In genomic region chr10:132005147-132005546, GRCh38 we compare ENCODE assay signal across 28 cellular contexts.
"Had no signal": no experiment of that assay in that cellular context is flagged by ENCODE, and none has a peak within 500 bp of the region (broad histone marks: within the 10 kb centered on the region; RNA-seq: fewer than 3 reads in every experiment).

No MANE protein-coding gene starts in this region.

- H3K36me3 Mint-ChIP-seq: neural progenitor cell had no signal

- H3K27ac ChIP-seq: coronary artery, epithelial cell of prostate, foreskin keratinocyte, gastroesophageal sphincter, heart left ventricle, hepatocyte, left lung, neural progenitor cell, parathyroid adenoma, right lobe of liver, suprapubic skin, transverse colon, vagina had no signal

- H3K4me3 ChIP-seq: coronary artery, gastroesophageal sphincter, heart left ventricle, hepatocyte, left lung, neural progenitor cell, right lobe of liver, smooth muscle cell, suprapubic skin, transverse colon, vagina had no signal

- H3K27ac Mint-ChIP-seq: effector memory CD8-positive, alpha-beta T cell; nephron; neural progenitor cell; progenitor cell of endocrine pancreas had no signal

- DNase-seq: effector memory CD8-positive, alpha-beta T cell; foreskin keratinocyte; heart left ventricle; left cardiac atrium; left lung; mesenchymal stem cell; midbrain; naive thymus-derived CD4-positive, alpha-beta T cell; right lobe of liver; stimulated activated CD4-positive, alpha-beta T cell treated with anti-CD3 and anti-CD28 coated beads, Interleukin-12 subunit alpha, Interleukin-12 subunit beta, amount 100 ng/mL, for 4 hours; stimulated activated CD4-positive, alpha-beta T cell treated with anti-CD3 and anti-CD28 coated beads, Interleukin-1b, Interleukin-23, amount 100 ng/mL, for 48 hours; stimulated activated CD4-positive, alpha-beta T cell treated with anti-CD3 and anti-CD28 coated beads, Interleukin-4, amount 100 ng/mL, for 1 hour; stimulated activated CD8-positive, alpha-beta memory T cell treated with anti-CD3 and anti-CD28 coated beads, Interleukin-4, amount 100 ng/mL, for 48 hours; stimulated activated naive CD4-positive, alpha-beta T cell; stimulated activated naive CD8-positive, alpha-beta T cell treated with anti-CD3 and anti-CD28 coated beads, Interleukin-15, amount 100 ng/mL, for 72 hours; transverse colon had no signal

- H3K9me3 ChIP-seq: left lung, right lobe of liver, suprapubic skin, transverse colon, vagina had no signal

- H3K4me2 ChIP-seq: hepatocyte, neural progenitor cell, smooth muscle cell had no signal

- ATAC-seq: effector memory CD8-positive, alpha-beta T cell; esophagus mucosa; foreskin keratinocyte; gastroesophageal sphincter; heart left ventricle; left cardiac atrium; left lung; naive thymus-derived CD4-positive, alpha-beta T cell; right lobe of liver; stimulated activated naive CD8-positive, alpha-beta T cell treated with anti-CD3 and anti-CD28 coated beads, Interleukin-15, amount 100 ng/mL, for 72 hours had no signal

- H3K27me3 ChIP-seq: foreskin keratinocyte, heart left ventricle, left lung, right lobe of liver, suprapubic skin, vagina had no signal

- H3K36me3 ChIP-seq: gastroesophageal sphincter, heart left ventricle, left lung, neural progenitor cell, right lobe of liver, suprapubic skin, transverse colon, vagina had no signal

- H3K79me2 ChIP-seq: hepatocyte, parathyroid adenoma had no signal

- H3K9me3 Mint-ChIP-seq: nephron, neural progenitor cell had no signal

- H3K9ac ChIP-seq: neural progenitor cell, parathyroid adenoma had no signal

- H3K4me1 Mint-ChIP-seq: nephron had no signal

- H3K4me1 ChIP-seq: foreskin keratinocyte, gastroesophageal sphincter, left lung, neural progenitor cell, right lobe of liver, suprapubic skin, transverse colon, vagina had no signal

- H2AFZ ChIP-seq: hepatocyte, neural progenitor cell, parathyroid adenoma had no signal

- H3K4me3 Mint-ChIP-seq: effector memory CD8-positive, alpha-beta T cell; naive thymus-derived CD4-positive, alpha-beta T cell; nephron; neural progenitor cell; stimulated activated naive CD8-positive, alpha-beta T cell treated with anti-CD3 and anti-CD28 coated beads, Interleukin-15, amount 100 ng/mL, for 72 hours had no signal
